Comparison of ENCODE assay signal across 13 cellular contexts in genomic region chr10:24240001-24240751, GRCh38. TPM values are rescaled to one million over a fixed set of nuclear protein-coding genes. Genes with fewer than 3 reads are reported as not detected.
DNase-seq lines count a peak whose midpoint lies in the region; ATAC-seq and TF ChIP-seq lines count a peak whose summit lies in the region.
"Had no signal": no experiment of that assay in that cellular context is flagged by ENCODE, and none has a peak within 500 bp of the region (broad histone marks: within the 10 kb centered on the region; RNA-seq: fewer than 3 reads in every experiment).

No MANE protein-coding gene starts in this region.

- intact Hi-C loops in thyroid gland (cut with DNase I): no loop called here

- ATAC-seq in HG03097 (IDR thresholded peaks at IDR 0.05; ENCODE audit: low FRiP score, unreplicated experiment): no peak

- H3K36me3 ChIP-seq in mesodermal cell (ENCODE audit: control insufficient read depth, insufficient read depth, low read length): no peaks in the 10 kb centered on the region
- no peaks in the 10 kb centered on the region for H3K36me3 ChIP-seq in thyroid gland

- H3K27ac ChIP-seq in mesodermal cell (ENCODE audit: low read depth, low read length, severe bottlenecking): peak overlapping the region; percentile 42
- peak overlapping the region; percentile 82 to 89 (median 82) for H3K27ac ChIP-seq in thyroid gland

- TF ChIP-seq POLR2A in thyroid gland (IDR thresholded peaks at IDR 0.05): peak in 1 of 2 donors; percentile 25

- peaks cover 14% of the 10 kb centered on the region for H3K4me1 ChIP-seq in mesodermal cell (ENCODE audit: control insufficient read depth, insufficient read depth, low read length, poor library complexity, severe bottlenecking)
- H3K4me1 ChIP-seq in thyroid gland: peaks cover 45 to 59% of the 10 kb centered on the region in 2 donors

- DNase-seq in LNCaP clone FGC (ENCODE audit: low read depth) (peak; percentile 36), cardiac fibroblast (ENCODE audit: low read depth in 2 of 2) (peak; percentile 45 to 48), thyroid gland (peak; percentile 35 to 41), NCI-H1930 (lab: John Stamatoyannopoulos, UW) (no peak), NCI-H2171 (lab: John Stamatoyannopoulos, UW) (no peak)
- DNase-seq in central memory CD4-positive, alpha-beta T cell: no peak
- DNase-seq: activated CD4-positive, alpha-beta T cell treated with anti-CD3 and anti-CD28 coated beads, Interleukin-2, amount 10 ng/mL, durations not matched to agents 7 days and 5 days; activated effector memory CD4-positive, alpha-beta T cell treated with anti-CD3 and anti-CD28 coated beads, Interleukin-2, amount 50 U/mL, for 16 hours; DMS 273 treated with DMSO at 0.1 percent for 48 hours; NCI-H510A treated with DMSO at 0.1 percent for 48 hours; substantia nigra had no signal

- WGBS in mesodermal cell (ENCODE audit: insufficient coverage in 2 of 2), 2 experiments: 75 to 79% methylated on average over 4 to 7 of the region's 8 CpGs
- WGBS in thyroid gland, 2 donors: 36 to 40% methylated on average over 8 of the region's 8 CpGs

- H3K9me3 ChIP-seq in mesodermal cell (ENCODE audit: control insufficient read depth, low read length) (no peaks in the 10 kb centered on the region), thyroid gland (no peaks in the 10 kb centered on the region)

- H3K27me3 ChIP-seq in thyroid gland: no peaks in the 10 kb centered on the region

- TF ChIP-seq CTCF in LNCaP clone FGC (IDR thresholded peaks at IDR 0.05; ENCODE audit: control insufficient read depth, extremely low read depth, insufficient read depth) (no peak), cardiac fibroblast (IDR thresholded peaks at IDR 0.05; ENCODE audit: low read depth, low read length) (no peak), thyroid gland (IDR thresholded peaks at IDR 0.05) (no peak)

- H3K4me3 ChIP-seq in LNCaP clone FGC (ENCODE audit: low read depth, low read length) (peak overlapping the region; percentile 48), cardiac fibroblast (replicated peaks in 1 of 2; ENCODE audit: low read depth in 2 of 2, low read length in 2 of 2) (no peak overlapping the region), mesodermal cell (ENCODE audit: extremely low read depth, insufficient read depth, low read length, poor library complexity, severe bottlenecking) (no peak overlapping the region), thyroid gland (replicated peaks in 1 of 3) (peak overlapping the region in 1 of 3 donors; percentile 1)

RNA-seq across cellular contexts. Expression of gene KIAA1217, which starts 31.2 kb away (rescaled TPM):
- polyA plus RNA-seq in mesodermal cell (2013, experiment 1 of 2): 8.4 TPM
- 7.4 TPM for polyA plus RNA-seq in mesodermal cell (2013, experiment 2 of 2)
- 100 to 1,000 TPM in 1 of 4 donors, 10 to 100 TPM in 3; 67.3 to 104 (median 89.8) TPM for total RNA-seq in thyroid gland

Comparison
In these comparisons a context has a peak if more than half of its experiments do, and no peak if none do; other contexts are left out.
1. DNase-seq: peak in LNCaP clone FGC (single experiment), cardiac fibroblast (2 of 2) and thyroid gland (2 of 2); none in NCI-H1930 (0 of 2), NCI-H2171 (single experiment) and central memory CD4-positive, alpha-beta T cell (single experiment).